Comparison of ENCODE assay signal across 18 cellular contexts in the genomic region with DNA sequence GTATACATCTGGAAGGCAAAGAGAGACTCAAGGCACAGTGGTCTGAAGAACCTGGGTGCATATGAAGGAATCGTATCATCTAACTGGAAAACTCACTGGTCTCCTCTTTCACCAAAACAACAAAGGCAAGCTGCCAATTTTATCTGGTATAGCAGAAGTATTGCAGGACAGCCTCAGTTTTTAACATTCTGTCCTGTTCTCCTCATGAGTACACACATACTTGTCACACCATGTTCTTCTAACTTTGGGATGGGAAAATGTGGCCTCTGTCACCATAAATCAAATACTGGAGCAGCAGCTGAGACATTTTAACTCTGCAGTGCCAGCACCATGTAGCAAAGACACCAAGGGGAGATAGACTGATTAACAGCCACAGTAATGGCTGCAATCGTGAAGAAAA.
A peak's percentile ranks its signal among the peaks of the same experiment; 100 is the strongest.
DNase-seq lines count a peak whose midpoint lies in the region; TF ChIP-seq lines count a peak whose summit lies in the region.
"Had no signal": no experiment of that assay in that cellular context is flagged by ENCODE, and none has a peak within 500 bp of the region (broad histone marks: within the 10 kb centered on the region; RNA-seq: fewer than 3 reads in every experiment).

No MANE protein-coding gene starts in this region.

- H3K27me3 ChIP-seq in skeletal muscle satellite cell (ENCODE audit: control insufficient read depth, insufficient read depth, low read length): no peaks in the 10 kb centered on the region

- DNase-seq in DMS 273 (lab: John Stamatoyannopoulos, UW; ENCODE audit: unreplicated experiment): peak; percentile 17
- no peak for DNase-seq in DMS 273 treated with DMSO at 0.1 percent for 48 hours (lab: John Stamatoyannopoulos, UW)
- peak; percentile 32 for DNase-seq in fibroblast of pulmonary artery (ENCODE audit: low read depth)
- DNase-seq in NCI-H526 (lab: John Stamatoyannopoulos, UW): no peak
- no peak for DNase-seq in SIG-M5 treated with dmso at 0.1 percent for 504 hours (lab: John Stamatoyannopoulos, UW; ENCODE audit: unreplicated experiment)
- DNase-seq in GOT3 (lab: John Stamatoyannopoulos, UW): no peak
- DNase-seq in globus pallidus (ENCODE audit: low spot score): no peak
- DNase-seq: BE2C; CD4-positive, CD25-positive, alpha-beta regulatory T cell; KBM-7; MV-4-11; NCI-H1417; NCI-H187; NCI-H2107; NCI-H2227 treated with DMSO at 0.1 percent for 48 hours; NCI-H510A treated with DMSO at 0.1 percent for 48 hours; SIG-M5 had no signal

- no peak for TF ChIP-seq CTCF in fibroblast of pulmonary artery (IDR thresholded peaks at IDR 0.05; ENCODE audit: low read length, missing control alignments)

- no peaks in the 10 kb centered on the region for H3K9me3 ChIP-seq in skeletal muscle satellite cell (replicated peaks; ENCODE audit: low read length)
- H3K9me3 ChIP-seq: BE2C had no signal

- H3K4me1 ChIP-seq in skeletal muscle satellite cell (ENCODE audit: control insufficient read depth, insufficient read depth, low read length): peaks cover 64% of the 10 kb centered on the region
- H3K4me1 ChIP-seq: BE2C had no signal

- H3K4me3 ChIP-seq in fibroblast of pulmonary artery (replicated peaks; ENCODE audit: low read depth, low read length): no peak overlapping the region
- H3K4me3 ChIP-seq in skeletal muscle satellite cell (ENCODE audit: low read length): no peak overlapping the region

- no peak overlapping the region for H3K4me2 ChIP-seq in skeletal muscle satellite cell (ENCODE audit: low read length)

- peak overlapping the region; percentile 39 for H3K9ac ChIP-seq in skeletal muscle satellite cell (ENCODE audit: low read depth, low read length)

- H3K36me3 ChIP-seq in skeletal muscle satellite cell (ENCODE audit: insufficient read depth, low read length): no peaks in the 10 kb centered on the region
- H3K36me3 ChIP-seq: BE2C had no signal

Comparison
In these comparisons a context has a peak if more than half of its experiments do, and no peak if none do; other contexts are left out.
1. DNase-seq: peak in DMS 273 (single experiment) and fibroblast of pulmonary artery (single experiment); none in DMS 273 treated with DMSO at 0.1 percent for 48 hours (single experiment), NCI-H526 (0 of 2), SIG-M5 treated with dmso at 0.1 percent for 504 hours (single experiment), GOT3 (single experiment) and globus pallidus (single experiment).